In the genomic region with DNA sequence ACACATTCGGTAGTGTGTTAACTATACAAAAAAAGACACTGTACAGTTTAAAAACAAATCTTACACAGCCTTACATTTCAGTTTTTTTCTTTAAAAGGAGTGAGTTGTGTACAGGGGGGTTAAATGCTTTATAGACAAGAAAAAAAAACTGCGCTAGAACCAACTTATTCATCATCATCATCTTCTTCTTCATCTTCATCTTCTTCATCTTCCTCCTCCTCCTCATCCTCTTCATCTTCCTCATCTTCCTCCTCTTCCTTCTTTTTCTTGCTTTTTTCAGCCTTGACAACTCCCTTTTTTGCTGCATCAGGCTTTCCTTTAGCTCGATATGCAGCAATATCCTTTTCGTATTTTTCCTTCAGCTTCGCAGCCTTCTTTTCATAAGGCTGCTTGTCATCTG, we compare ENCODE assay signal across 7 cellular contexts. TPM values are rescaled to one million over a fixed set of nuclear protein-coding genes. Genes with fewer than 3 reads are reported as not detected.
"Had no signal": no experiment of that assay in that cellular context is flagged by ENCODE, and none has a peak within 500 bp of the region (broad histone marks: within the 10 kb centered on the region; RNA-seq: fewer than 3 reads in every experiment).

No MANE protein-coding gene starts in this region.

RNA-seq across cellular contexts. Expression of a gene that starts 49.3 kb away (rescaled TPM):
- total RNA-seq: activated CD4-positive, alpha-beta T cell treated with anti-CD3 and anti-CD28 coated beads for 36 hours; activated CD4-positive, alpha-beta T cell treated with anti-CD3 and anti-CD28 coated beads, Interleukin-2, amount 10 ng/mL, durations not matched to agents 7 days and 5 days; activated CD8-positive, alpha-beta memory T cell treated with anti-CD3 and anti-CD28 coated beads, Interleukin-2, amount 10 ng/mL, durations not matched to agents 7 days and 5 days; activated CD8-positive, alpha-beta T cell treated with anti-CD3 and anti-CD28 coated beads, Interleukin-2, amount 10 ng/mL, durations not matched to agents 7 days and 5 days; activated naive CD8-positive, alpha-beta T cell treated with anti-CD3 and anti-CD28 coated beads, Interleukin-2, amount 10 ng/mL, durations not matched to agents 7 days and 5 days; activated T-helper 2 cell treated with anti-CD3 and anti-CD28 coated beads, Interferon-gamma antibody, Interleukin-2, Interleukin-4, amounts not matched to agents 10 μg/mL and 5 μg/mL and 100 μg/mL, durations not matched to agents 14 hours and 24 hours and 36 hours; T-helper 2 cell treated with Interferon-gamma antibody and Interleukin-4, amounts not matched to agents 100 ng/mL and 5 ng/mL, for 36 hours had no signal
